ENCODE assay signal across 1 cellular context in genomic region chr20:8809107-8809953, GRCh38.
A peak's percentile ranks its signal among the peaks of the same experiment; 100 is the strongest.
TF ChIP-seq lines count a peak whose summit lies in the region.

No MANE protein-coding gene starts in this region.

TF ChIP-seq in HepG2, 621 proteins besides CTCF, POLR2A, EP300 and RAD21 (continued from another document and continues in another):
- TF ChIP-seq RERE (CRISPR knock-in tag; IDR thresholded peaks at IDR 0.05; ENCODE audit: low read depth) = no peak
- no peak; the same call in 1 of the 2 replicates for TF ChIP-seq ZNF232 (CRISPR knock-in tag; IDR thresholded peaks at IDR 0.05; ENCODE audit: borderline replicate concordance)
- peak; percentile 96 for TF ChIP-seq ESRRA (CRISPR knock-in tag; IDR thresholded peaks at IDR 0.05; ENCODE audit: low read depth)
- no peak for TF ChIP-seq EED (CRISPR knock-in tag; IDR thresholded peaks at IDR 0.05)
- peak; percentile 50; the same call in 1 of the 2 replicates for TF ChIP-seq DRAP1 (CRISPR knock-in tag; IDR thresholded peaks at IDR 0.05)
- peak; percentile 43; the same call in 1 of the 2 replicates for TF ChIP-seq SALL2 (CRISPR knock-in tag; IDR thresholded peaks at IDR 0.05)
- no peak for TF ChIP-seq ZZZ3 (CRISPR knock-in tag; IDR thresholded peaks at IDR 0.05; ENCODE audit: borderline replicate concordance)
- 0 out of 2 replicates have a peak, but pooled peaks have one; percentile 54 for TF ChIP-seq SOX13 (IDR thresholded peaks at IDR 0.05)
- peak in 1 of 2 experiments; percentile 89; a peak in 2 of 4 replicates for TF ChIP-seq SOX13 (CRISPR knock-in tag; conservative IDR thresholded peaks at IDR 0.05 in 1 of 2, IDR thresholded peaks at IDR 0.05 in 1 of 2)
- TF ChIP-seq ZBTB1 (CRISPR knock-in tag; IDR thresholded peaks at IDR 0.05; ENCODE audit: borderline replicate concordance) = no peak
- TF ChIP-seq ZNF253 (CRISPR knock-in tag; IDR thresholded peaks at IDR 0.05; ENCODE audit: borderline replicate concordance) = no peak
- peak; percentile 60; the same call in 1 of the 2 replicates for TF ChIP-seq MTA1 (CRISPR knock-in tag; IDR thresholded peaks at IDR 0.05; ENCODE audit: borderline replicate concordance)
- TF ChIP-seq PBX3 (CRISPR knock-in tag; IDR thresholded peaks at IDR 0.05; ENCODE audit: borderline replicate concordance) = no peak
- TF ChIP-seq RARA (CRISPR knock-in tag; IDR thresholded peaks at IDR 0.05) = peak; percentile 85
- peak; percentile 88 for TF ChIP-seq ZGPAT (CRISPR knock-in tag; IDR thresholded peaks at IDR 0.05)
- peak; percentile 79 for TF ChIP-seq ELF3 (CRISPR knock-in tag; IDR thresholded peaks at IDR 0.05)
- TF ChIP-seq IRF9 (CRISPR knock-in tag; IDR thresholded peaks at IDR 0.05; ENCODE audit: borderline replicate concordance) = 0 out of 2 replicates have a peak, but pooled peaks have one; percentile 52
- no peak for TF ChIP-seq MEIS1 (CRISPR knock-in tag; IDR thresholded peaks at IDR 0.05; ENCODE audit: borderline replicate concordance)
- TF ChIP-seq HCFC1 (IDR thresholded peaks at IDR 0.05; ENCODE audit: low read depth, low read length) = no peak
- no peak; the same call in 1 of the 2 replicates for TF ChIP-seq ZNF629 (CRISPR knock-in tag; conservative IDR thresholded peaks at IDR 0.05)
- TF ChIP-seq PRMT3 (CRISPR knock-in tag; IDR thresholded peaks at IDR 0.05; ENCODE audit: borderline replicate concordance, low read depth) = no peak
- TF ChIP-seq FOSL1 (CRISPR knock-in tag; IDR thresholded peaks at IDR 0.05; ENCODE audit: borderline replicate concordance) = no peak
- no peak for TF ChIP-seq ZNF354B (CRISPR knock-in tag; IDR thresholded peaks at IDR 0.05)
- TF ChIP-seq SNAI1 (CRISPR knock-in tag; IDR thresholded peaks at IDR 0.05; ENCODE audit: borderline replicate concordance) = no peak
- TF ChIP-seq ZBTB25 (CRISPR knock-in tag; IDR thresholded peaks at IDR 0.05) = no peak; the same call in 1 of the 2 replicates
- TF ChIP-seq ZNF772 (CRISPR knock-in tag; IDR thresholded peaks at IDR 0.05) = 0 out of 2 replicates have a peak, but pooled peaks have one; percentile 61
- 0 out of 2 replicates have a peak, but pooled peaks have one; percentile 48 for TF ChIP-seq PRDM10 (CRISPR knock-in tag; IDR thresholded peaks at IDR 0.05; ENCODE audit: low read depth)
- no peak for TF ChIP-seq NFIB (CRISPR knock-in tag; IDR thresholded peaks at IDR 0.05; ENCODE audit: borderline replicate concordance)
- peak; percentile 54; the same call in 1 of the 2 replicates for TF ChIP-seq NFATC3 (CRISPR knock-in tag; IDR thresholded peaks at IDR 0.05)
- no peak for TF ChIP-seq ARID2 (CRISPR knock-in tag; IDR thresholded peaks at IDR 0.05; ENCODE audit: borderline replicate concordance)
- no peak for TF ChIP-seq PREB (CRISPR knock-in tag; IDR thresholded peaks at IDR 0.05)
- no peak for TF ChIP-seq ZBTB10 (CRISPR knock-in tag; IDR thresholded peaks at IDR 0.05; ENCODE audit: borderline replicate concordance)
- TF ChIP-seq ZNF766 (CRISPR knock-in tag; IDR thresholded peaks at IDR 0.05; ENCODE audit: borderline replicate concordance) = no peak
- TF ChIP-seq JUN (CRISPR knock-in tag; IDR thresholded peaks at IDR 0.05) = no peak
- no peak for TF ChIP-seq PRDM4 (CRISPR knock-in tag; IDR thresholded peaks at IDR 0.05; ENCODE audit: borderline replicate concordance)
- TF ChIP-seq XRCC5 (optimal IDR thresholded peaks at IDR 0.05; ENCODE audit: low read length) = peak; percentile 67
- TF ChIP-seq ZNF441 (CRISPR knock-in tag; IDR thresholded peaks at IDR 0.05; ENCODE audit: borderline replicate concordance) = no peak; the same call in 1 of the 2 replicates
